Comparison of ENCODE assay signal across 24 cellular contexts in genomic region chr16:9056061-9056460, GRCh38.
"Had no signal": no experiment of that assay in that cellular context is flagged by ENCODE, and none has a peak within 500 bp of the region (broad histone marks: within the 10 kb centered on the region; RNA-seq: fewer than 3 reads in every experiment).

No MANE protein-coding gene starts in this region.

- ATAC-seq: foreskin keratinocyte; gastroesophageal sphincter; heart left ventricle; left cardiac atrium; left lung; naive thymus-derived CD4-positive, alpha-beta T cell; sciatic nerve had no signal

- DNase-seq: colonic mucosa; dermis blood vessel endothelial cell; effector memory CD4-positive, alpha-beta T cell; foreskin keratinocyte; heart left ventricle; left cardiac atrium; left lung; mesenchymal stem cell; midbrain; naive thymus-derived CD4-positive, alpha-beta T cell; stimulated activated CD4-positive, alpha-beta T cell treated with anti-CD3 and anti-CD28 coated beads, Interleukin-12 subunit alpha, Interleukin-12 subunit beta, amount 100 ng/mL, for 4 hours; stimulated activated CD4-positive, alpha-beta T cell treated with anti-CD3 and anti-CD28 coated beads, Interleukin-1b, Interleukin-23, amount 100 ng/mL, for 48 hours; stimulated activated CD4-positive, alpha-beta T cell treated with anti-CD3 and anti-CD28 coated beads, Interleukin-4, amount 100 ng/mL, for 1 hour; stimulated activated CD8-positive, alpha-beta memory T cell treated with anti-CD3 and anti-CD28 coated beads, Interleukin-4, amount 100 ng/mL, for 48 hours; stimulated activated naive CD4-positive, alpha-beta T cell; stomach; thyroid gland had no signal

- H3K4me2 ChIP-seq: hepatocyte, neural progenitor cell, smooth muscle cell had no signal

- H3K27ac ChIP-seq: colonic mucosa, esophagus muscularis mucosa, foreskin keratinocyte, gastroesophageal sphincter, heart left ventricle, hepatocyte, left lung, neural progenitor cell, parathyroid adenoma, stomach, thyroid gland had no signal

- H3K36me3 ChIP-seq: colonic mucosa, esophagus muscularis mucosa, gastroesophageal sphincter, heart left ventricle, left lung, neural progenitor cell, stomach, thyroid gland had no signal

- H3K27me3 ChIP-seq: colonic mucosa, foreskin keratinocyte, gastroesophageal sphincter, heart left ventricle, hepatocyte, neural progenitor cell, thyroid gland had no signal

- H3K4me3 ChIP-seq: colonic mucosa, esophagus muscularis mucosa, gastroesophageal sphincter, heart left ventricle, hepatocyte, left lung, neural progenitor cell, smooth muscle cell, stomach, thyroid gland had no signal

- H3K4me1 ChIP-seq: colonic mucosa, parathyroid adenoma, thyroid gland had no signal

- H3K9ac ChIP-seq: neural progenitor cell, parathyroid adenoma had no signal

- H2AFZ ChIP-seq: hepatocyte, neural progenitor cell, parathyroid adenoma had no signal

- H3K9me3 ChIP-seq: colonic mucosa, esophagus muscularis mucosa, gastroesophageal sphincter, heart left ventricle, left lung, stomach, thyroid gland had no signal

- H3K79me2 ChIP-seq: hepatocyte, parathyroid adenoma had no signal
